In genomic region chr10:30817541-30817940, GRCh38 we compare ENCODE assay signal across 12 cellular contexts.
"Had no signal": no experiment of that assay in that cellular context is flagged by ENCODE, and none has a peak within 500 bp of the region (broad histone marks: within the 10 kb centered on the region; RNA-seq: fewer than 3 reads in every experiment).

No MANE protein-coding gene starts in this region.

- H3K27ac ChIP-seq: VCaP had no signal

- H3K36me3 Mint-ChIP-seq: activated naive CD8-positive, alpha-beta T cell treated with anti-CD3 and anti-CD28 coated beads, Interleukin-2, amount 10 ng/mL, durations not matched to agents 7 days and 5 days; naive B cell had no signal

- H3K4me3 Mint-ChIP-seq: activated CD8-positive, alpha-beta T cell treated with anti-CD3 and anti-CD28 coated beads for 36 hours; activated naive CD8-positive, alpha-beta T cell treated with anti-CD3 and anti-CD28 coated beads, Interleukin-2, amount 10 ng/mL, durations not matched to agents 7 days and 5 days; naive B cell; stimulated activated naive CD8-positive, alpha-beta T cell treated with anti-CD3 and anti-CD28 coated beads, Interleukin-15, amount 100 ng/mL, for 72 hours had no signal

- H3K27me3 Mint-ChIP-seq: activated CD8-positive, alpha-beta T cell treated with anti-CD3 and anti-CD28 coated beads for 36 hours; naive B cell; stimulated activated naive CD8-positive, alpha-beta T cell treated with anti-CD3 and anti-CD28 coated beads, Interleukin-15, amount 100 ng/mL, for 72 hours had no signal

- H3K9me3 Mint-ChIP-seq: activated CD8-positive, alpha-beta T cell treated with anti-CD3 and anti-CD28 coated beads for 36 hours; activated naive CD8-positive, alpha-beta T cell treated with anti-CD3 and anti-CD28 coated beads, Interleukin-2, amount 10 ng/mL, durations not matched to agents 7 days and 5 days; naive B cell; stimulated activated naive CD8-positive, alpha-beta T cell treated with anti-CD3 and anti-CD28 coated beads, Interleukin-15, amount 100 ng/mL, for 72 hours had no signal

- DNase-seq: activated CD8-positive, alpha-beta memory T cell treated with anti-CD3 and anti-CD28 coated beads, Interleukin-2, amount 50 U/mL, for 4 hours; activated CD8-positive, alpha-beta T cell treated with anti-CD3 and anti-CD28 coated beads for 36 hours; activated naive CD8-positive, alpha-beta T cell treated with anti-CD3 and anti-CD28 coated beads, Interleukin-2, amount 10 ng/mL, durations not matched to agents 7 days and 5 days; islet precursor cell; mesendoderm; naive B cell; nucleus accumbens; stimulated activated CD4-positive, alpha-beta T cell treated with anti-CD3 and anti-CD28 coated beads, Interleukin-4, amount 100 ng/mL, for 4 hours; stimulated activated naive CD8-positive, alpha-beta T cell treated with anti-CD3 and anti-CD28 coated beads, Interleukin-15, amount 100 ng/mL, for 72 hours; T-helper 1 cell had no signal

- H3K36me3 ChIP-seq: prostate gland had no signal

- H3K9me3 ChIP-seq: prostate gland had no signal

- H3K27ac Mint-ChIP-seq: activated CD8-positive, alpha-beta T cell treated with anti-CD3 and anti-CD28 coated beads for 36 hours; activated naive CD8-positive, alpha-beta T cell treated with anti-CD3 and anti-CD28 coated beads, Interleukin-2, amount 10 ng/mL, durations not matched to agents 7 days and 5 days; naive B cell; stimulated activated naive CD8-positive, alpha-beta T cell treated with anti-CD3 and anti-CD28 coated beads, Interleukin-15, amount 100 ng/mL, for 72 hours had no signal

- ATAC-seq: activated CD8-positive, alpha-beta T cell treated with anti-CD3 and anti-CD28 coated beads for 36 hours; stimulated activated naive CD8-positive, alpha-beta T cell treated with anti-CD3 and anti-CD28 coated beads, Interleukin-15, amount 100 ng/mL, for 72 hours had no signal

- H3K4me3 ChIP-seq: prostate gland had no signal
